ENCODE assay signal across 10 cellular contexts in genomic region chr7:7798510-7798909, GRCh38.
DNase-seq lines count a peak whose midpoint lies in the region; ATAC-seq, FAIRE-seq and TF ChIP-seq lines count a peak whose summit lies in the region.
"Had no signal": no experiment of that assay in that cellular context is flagged by ENCODE, and none has a peak within 500 bp of the region (broad histone marks: within the 10 kb centered on the region; RNA-seq: fewer than 3 reads in every experiment).

No MANE protein-coding gene starts in this region.

- peaks cover 10% of the 10 kb centered on the region for H3K36me3 Mint-ChIP-seq in mesothelial cell of epicardium

- peak; percentile 35 for FAIRE-seq in GM19239 (lab: Jason Lieb, UNC)

- no peaks in the 10 kb centered on the region for H3K27me3 Mint-ChIP-seq in mesothelial cell of epicardium (ENCODE audit: low read depth)
- H3K27me3 Mint-ChIP-seq: CD4-positive, alpha-beta T cell had no signal

- peaks cover 23% of the 10 kb centered on the region for H3K4me1 Mint-ChIP-seq in mesothelial cell of epicardium

- no peak overlapping the region for H3K27ac Mint-ChIP-seq in mesothelial cell of epicardium
- H3K27ac Mint-ChIP-seq: CD4-positive, alpha-beta T cell had no signal

- peaks cover 4% of the 10 kb centered on the region for H3K9me3 Mint-ChIP-seq in mesothelial cell of epicardium
- H3K9me3 Mint-ChIP-seq: CD4-positive, alpha-beta T cell had no signal

- no peak overlapping the region for H3K4me3 Mint-ChIP-seq in mesothelial cell of epicardium
- H3K4me3 Mint-ChIP-seq: CD4-positive, alpha-beta T cell had no signal

- no peak for TF ChIP-seq CTCF in mesothelial cell of epicardium (IDR thresholded peaks at IDR 0.05; ENCODE audit: unreplicated experiment)

- DNase-seq in COLO668 (lab: John Stamatoyannopoulos, UW; ENCODE audit: unreplicated experiment) (peak; percentile 32), GM19239 (ENCODE audit: insufficient read length, low spot score) (no peak), mesothelial cell of epicardium (ENCODE audit: low spot score in 2 of 2, unreplicated experiment in 2 of 2) (no peak), LoVo (ENCODE audit: low spot score) (no peak)
- no peak for DNase-seq in activated CD8-positive, alpha-beta memory T cell treated with anti-CD3 and anti-CD28 coated beads, Interleukin-2, amount 50 U/mL, for 48 hours
- DNase-seq: CD4-positive, alpha-beta T cell; stimulated activated naive CD4-positive, alpha-beta T cell had no signal

- ATAC-seq in HG03060 (IDR thresholded peaks at IDR 0.05; ENCODE audit: low read depth, unreplicated experiment) (peak; percentile 77), GM21528 (IDR thresholded peaks at IDR 0.05; ENCODE audit: low FRiP score, unreplicated experiment) (no peak)

TF ChIP-seq in PFSK-1, 5 proteins besides CTCF, POLR2A, EP300 and RAD21:
- TF ChIP-seq POLR2AphosphoS5 (IDR thresholded peaks at IDR 0.05; ENCODE audit: low read depth, low read length) (no peak), FOXP2 (optimal IDR thresholded peaks at IDR 0.05; ENCODE audit: borderline replicate concordance, extremely low read depth, extremely low read length, insufficient read depth) (peak; percentile 11), REST (IDR thresholded peaks at IDR 0.05; ENCODE audit: insufficient read depth in 1 of 2, low read depth in 2 of 2, low read length in 2 of 2) (no peak), SIN3A (IDR thresholded peaks at IDR 0.05; ENCODE audit: borderline replicate concordance, insufficient read depth, low read length) (no peak), TAF1 (IDR thresholded peaks at IDR 0.05; ENCODE audit: borderline replicate concordance, insufficient read depth, low read length) (no peak)
